8 cellular contexts compared by ENCODE assay signal in genomic region chr5:173573126-173573960, GRCh38.
DNase-seq lines count a peak whose midpoint lies in the region; ATAC-seq and TF ChIP-seq lines count a peak whose summit lies in the region.

No MANE protein-coding gene starts in this region.

- peak; percentile 92 for TF ChIP-seq CTCF in GM12872 (IDR thresholded peaks at IDR 0.05; ENCODE audit: insufficient read depth, low read depth, low read length)

- ATAC-seq in HG02642 (IDR thresholded peaks at IDR 0.05; ENCODE audit: poor library complexity, unreplicated experiment) = peak; percentile 89
- no peak for ATAC-seq in HG03095 (IDR thresholded peaks at IDR 0.05; ENCODE audit: unreplicated experiment)

- DNase-seq in NCI-H345 treated with DMSO at 0.1 percent for 48 hours (lab: John Stamatoyannopoulos, UW; ENCODE audit: unreplicated experiment) = peak; percentile 53
- DNase-seq in activated CD4-positive, alpha-beta T cell treated with anti-CD3 and anti-CD28 coated beads, Interleukin-2, amount 50 U/mL, for 48 hours = peak; percentile 68 to 75
- peak; percentile 89 for DNase-seq in ecto neural progenitor cell (ENCODE audit: low spot score)
- peak; percentile 86 for DNase-seq in medulla oblongata (ENCODE audit: extremely low spot score)
- peak; percentile 25 for DNase-seq in stimulated activated CD8-positive, alpha-beta memory T cell treated with anti-CD3 and anti-CD28 coated beads, Interleukin-12 subunit alpha, Interleukin-12 subunit beta, amount 100 ng/mL, for 1 hour (ENCODE audit: low read depth)

Comparison
In these comparisons a context has a peak if more than half of its experiments do, and no peak if none do; other contexts are left out.
1. DNase-seq: peak in every context shown above with its lines; median percentile 89 in ecto neural progenitor cell; 86 in medulla oblongata; 72 in activated CD4-positive, alpha-beta T cell treated with anti-CD3 and anti-CD28 coated beads, Interleukin-2, amount 50 U/mL, for 48 hours; 53 in NCI-H345 treated with DMSO at 0.1 percent for 48 hours; 25 in stimulated activated CD8-positive, alpha-beta memory T cell treated with anti-CD3 and anti-CD28 coated beads, Interleukin-12 subunit alpha, Interleukin-12 subunit beta, amount 100 ng/mL, for 1 hour.